ENCODE assay signal across 19 cellular contexts in genomic region chr2:205802069-205802468, GRCh38.
DNase-seq lines count a peak whose midpoint lies in the region; ATAC-seq lines count a peak whose summit lies in the region.
"Had no signal": no experiment of that assay in that cellular context is flagged by ENCODE, and none has a peak within 500 bp of the region (broad histone marks: within the 10 kb centered on the region; RNA-seq: fewer than 3 reads in every experiment).

No MANE protein-coding gene starts in this region.

- no peaks in the 10 kb centered on the region for H3K27me3 ChIP-seq in BLaER1

- no peak overlapping the region for H3K4me3 ChIP-seq in BLaER1
- H3K4me3 ChIP-seq: PC-9, SJSA1 had no signal

- H3K27ac ChIP-seq in BLaER1: no peak overlapping the region
- H3K27ac ChIP-seq: parathyroid adenoma, PC-9, SJSA1 had no signal

- peaks cover 27% of the 10 kb centered on the region for H3K4me1 ChIP-seq in BLaER1
- H3K4me1 ChIP-seq: parathyroid adenoma, SJSA1 had no signal

- H3K9ac ChIP-seq in BLaER1: 0 out of 2 replicates have a peak overlapping the region, but pooled peaks have one; percentile 5
- H3K9ac ChIP-seq: parathyroid adenoma had no signal

- H3K36me3 ChIP-seq in BLaER1: 0 out of 2 replicates have a peak, but pooled peaks cover 4% of the 10 kb centered on the region
- H3K36me3 ChIP-seq: SJSA1 had no signal

- peaks cover 12% of the 10 kb centered on the region for H3K9me3 ChIP-seq in BLaER1

- DNase-seq in NCI-H1436 (lab: John Stamatoyannopoulos, UW) (peak; percentile 75), astrocyte of the hippocampus (ENCODE audit: low read depth, low spot score) (peak; percentile 54), putamen (ENCODE audit: low spot score) (peak; percentile 14), SW 1271 (lab: John Stamatoyannopoulos, UW) (no peak), medulla oblongata (ENCODE audit: extremely low spot score) (no peak)
- DNase-seq: activated CD8-positive, alpha-beta T cell treated with anti-CD3 and anti-CD28 coated beads, Interleukin-2, amount 10 ng/mL, durations not matched to agents 7 days and 5 days; activated T-cell treated with anti-CD3 and anti-CD28 coated beads, Interleukin-2, amount 50 U/mL, for 48 hours; CD8-positive, alpha-beta memory T cell; cortex of kidney; foreskin melanocyte; kidney glomerular epithelial cell; naive thymus-derived CD8-positive, alpha-beta T cell; NCI-H1930; PC-9; stimulated activated CD4-positive, alpha-beta T cell treated with anti-CD3 and anti-CD28 coated beads, Interleukin-1b, Interleukin-23, amount 100 ng/mL, for 48 hours had no signal

- no peak for ATAC-seq in GM19023 (IDR thresholded peaks at IDR 0.05; ENCODE audit: unreplicated experiment)
- ATAC-seq: activated CD8-positive, alpha-beta T cell treated with anti-CD3 and anti-CD28 coated beads, Interleukin-2, amount 10 ng/mL, durations not matched to agents 7 days and 5 days; naive thymus-derived CD8-positive, alpha-beta T cell had no signal

- H4K20me1 ChIP-seq in BLaER1: no peaks in the 10 kb centered on the region

- H3K4me2 ChIP-seq in BLaER1: peak overlapping the region; percentile 58
- H3K4me2 ChIP-seq: PC-9 had no signal

Comparison
In these comparisons a context has a peak if more than half of its experiments do, and no peak if none do; other contexts are left out.
1. DNase-seq: peak in NCI-H1436 (single experiment), astrocyte of the hippocampus (single experiment) and putamen (single experiment); none in SW 1271 (0 of 2) and medulla oblongata (single experiment).